12 cellular contexts compared by ENCODE assay signal in the genomic region with DNA sequence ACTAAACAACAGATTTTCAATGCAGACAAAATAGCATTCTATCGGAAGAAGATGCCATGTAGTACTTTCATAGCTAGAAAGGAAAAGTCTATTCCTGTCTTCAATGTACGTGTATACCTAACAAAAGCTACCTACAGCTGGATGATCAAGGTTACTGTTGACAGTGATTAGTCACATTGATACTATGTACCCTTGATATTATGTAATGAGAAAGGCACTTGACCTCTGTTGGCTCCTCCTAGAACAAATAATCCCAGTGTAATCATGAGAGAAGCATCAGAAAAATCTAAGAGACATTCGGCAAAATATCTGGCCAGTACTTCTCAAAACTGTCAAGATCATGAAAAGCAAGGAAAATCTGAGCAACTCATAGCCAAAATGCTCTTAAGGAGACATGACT. TPM values are rescaled to one million over a fixed set of nuclear protein-coding genes. Genes with fewer than 3 reads are reported as not detected.
"Had no signal": no experiment of that assay in that cellular context is flagged by ENCODE, and none has a peak within 500 bp of the region (broad histone marks: within the 10 kb centered on the region; RNA-seq: fewer than 3 reads in every experiment).

No MANE protein-coding gene starts in this region.

- H3K4me3 Mint-ChIP-seq: activated naive CD8-positive, alpha-beta T cell; immature natural killer cell; T-helper 17 cell had no signal

- H3K9me3 ChIP-seq: stomach had no signal

- H3K27ac ChIP-seq: brain microvascular endothelial cell, stomach had no signal

- H3K4me1 ChIP-seq: stomach had no signal

- H3K4me3 ChIP-seq: stomach had no signal

- H3K27me3 ChIP-seq: brain microvascular endothelial cell, stomach had no signal

- H3K27me3 Mint-ChIP-seq: activated naive CD8-positive, alpha-beta T cell; T-helper 17 cell had no signal

- H3K36me3 ChIP-seq: brain microvascular endothelial cell, stomach had no signal

- H3K36me3 Mint-ChIP-seq: activated naive CD8-positive, alpha-beta T cell; immature natural killer cell had no signal

- H3K4me1 Mint-ChIP-seq: immature natural killer cell, T-helper 17 cell had no signal

- H3K27ac Mint-ChIP-seq: activated naive CD8-positive, alpha-beta T cell; immature natural killer cell; T-helper 17 cell had no signal

- ATAC-seq: T-helper 17 cell had no signal

- DNase-seq: activated CD4-positive, alpha-beta T cell treated with anti-CD3 and anti-CD28 coated beads, Interleukin-2, amount 50 U/mL, for 1 hour; activated CD4-positive, CD25-positive, alpha-beta regulatory T cell; activated effector memory CD4-positive, alpha-beta T cell treated with Interleukin-2 at 50 U/mL for 16 hours; brain microvascular endothelial cell; dermis blood vessel endothelial cell; immature natural killer cell; stimulated activated CD4-positive, alpha-beta T cell treated with anti-CD3 and anti-CD28 coated beads, Interleukin-15, amount 100 ng/mL, for 24 hours; stomach; T-helper 17 cell had no signal

RNA-seq across cellular contexts. Expression of a gene that starts 44.4 kb away (rescaled TPM):
- total RNA-seq: dermis blood vessel endothelial cell, glomerular endothelial cell, osteoblast, T-helper 17 cell had no signal
